ENCODE assay signal across 22 cellular contexts in genomic region chr9:131888923-131889322, GRCh38.
"Had no signal": no experiment of that assay in that cellular context is flagged by ENCODE, and none has a peak within 500 bp of the region (broad histone marks: within the 10 kb centered on the region; RNA-seq: fewer than 3 reads in every experiment).

No MANE protein-coding gene starts in this region.

- H3K27me3 Mint-ChIP-seq: activated CD4-positive, alpha-beta memory T cell treated with anti-CD3 and anti-CD28 coated beads, Interleukin-2, amount 10 ng/mL, durations not matched to agents 7 days and 5 days; activated naive CD8-positive, alpha-beta T cell treated with anti-CD3 and anti-CD28 coated beads, Interleukin-2, amount 50 U/mL, for 24 hours; central memory CD8-positive, alpha-beta T cell; naive thymus-derived CD4-positive, alpha-beta T cell; progenitor cell of endocrine pancreas had no signal

- H3K4me3 ChIP-seq: body of pancreas, hepatocyte, lower lobe of right lung, upper lobe of left lung had no signal

- H3K4me1 ChIP-seq: body of pancreas had no signal

- H3K4me1 Mint-ChIP-seq: activated naive CD8-positive, alpha-beta T cell treated with anti-CD3 and anti-CD28 coated beads, Interleukin-2, amount 50 U/mL, for 24 hours; central memory CD8-positive, alpha-beta T cell had no signal

- H3K4me3 Mint-ChIP-seq: activated CD4-positive, alpha-beta memory T cell treated with anti-CD3 and anti-CD28 coated beads, Interleukin-2, amount 10 ng/mL, durations not matched to agents 7 days and 5 days; activated naive CD8-positive, alpha-beta T cell treated with anti-CD3 and anti-CD28 coated beads, Interleukin-2, amount 50 U/mL, for 24 hours; activated T-cell treated with anti-CD3 and anti-CD28 coated beads, Interleukin-2, amount 50 U/mL, for 72 hours; central memory CD8-positive, alpha-beta T cell; naive thymus-derived CD4-positive, alpha-beta T cell; T-helper 1 cell treated with Interleukin-12 subunit alpha and Interleukin-12 subunit beta and Interleukin-4 antibody, amounts not matched to agents 30 μg/mL and 1 μg/mL, for 36 hours had no signal

- H3K9me3 ChIP-seq: body of pancreas, lower lobe of right lung, upper lobe of left lung had no signal

- H3K9me3 Mint-ChIP-seq: activated CD4-positive, alpha-beta memory T cell treated with anti-CD3 and anti-CD28 coated beads, Interleukin-2, amount 10 ng/mL, durations not matched to agents 7 days and 5 days; activated naive CD8-positive, alpha-beta T cell treated with anti-CD3 and anti-CD28 coated beads, Interleukin-2, amount 50 U/mL, for 24 hours; activated T-cell treated with anti-CD3 and anti-CD28 coated beads, Interleukin-2, amount 50 U/mL, for 72 hours; central memory CD8-positive, alpha-beta T cell; naive thymus-derived CD4-positive, alpha-beta T cell; T-helper 1 cell treated with Interleukin-12 subunit alpha and Interleukin-12 subunit beta and Interleukin-4 antibody, amounts not matched to agents 30 μg/mL and 1 μg/mL, for 36 hours had no signal

- H3K27me3 ChIP-seq: body of pancreas, hepatocyte, upper lobe of left lung had no signal

- H3K27ac ChIP-seq: body of pancreas, hepatocyte, lower lobe of right lung had no signal

- H3K27ac Mint-ChIP-seq: activated CD4-positive, alpha-beta memory T cell treated with anti-CD3 and anti-CD28 coated beads, Interleukin-2, amount 10 ng/mL, durations not matched to agents 7 days and 5 days; activated naive CD8-positive, alpha-beta T cell treated with anti-CD3 and anti-CD28 coated beads, Interleukin-2, amount 50 U/mL, for 24 hours; activated T-cell treated with anti-CD3 and anti-CD28 coated beads, Interleukin-2, amount 50 U/mL, for 72 hours; naive thymus-derived CD4-positive, alpha-beta T cell; progenitor cell of endocrine pancreas; T-helper 1 cell treated with Interleukin-12 subunit alpha and Interleukin-12 subunit beta and Interleukin-4 antibody, amounts not matched to agents 30 μg/mL and 1 μg/mL, for 36 hours had no signal

- DNase-seq: activated CD4-positive, alpha-beta memory T cell treated with anti-CD3 and anti-CD28 coated beads, Interleukin-2, amount 10 ng/mL, durations not matched to agents 7 days and 5 days; activated CD4-positive, alpha-beta T cell treated with anti-CD3 and anti-CD28 coated beads for 48 hours; activated gamma-delta T cell; activated naive CD4-positive, alpha-beta T cell treated with anti-CD3 and anti-CD28 coated beads, Interleukin-2, amount 50 U/mL, for 16 hours; activated naive CD8-positive, alpha-beta T cell treated with anti-CD3 and anti-CD28 coated beads, Interleukin-2, amount 50 U/mL, for 24 hours; activated T-cell treated with anti-CD3 and anti-CD28 coated beads, Interleukin-2, amount 50 U/mL, for 72 hours; anterior cingulate cortex; body of pancreas; effector memory CD4-positive, alpha-beta T cell; foreskin melanocyte; left colon; lower lobe of right lung; naive thymus-derived CD4-positive, alpha-beta T cell; retina; stimulated activated CD4-positive, alpha-beta T cell treated with anti-CD3 and anti-CD28 coated beads, Interleukin-4, amount 100 ng/mL, for 24 hours; stimulated activated naive CD8-positive, alpha-beta T cell treated with anti-CD3 and anti-CD28 coated beads, Interleukin-15, Interleukin-2, amounts not matched to agents 100 U/mL and 50 U/mL, for 24 hours; upper lobe of left lung had no signal

- ATAC-seq: activated naive CD8-positive, alpha-beta T cell treated with anti-CD3 and anti-CD28 coated beads, Interleukin-2, amount 50 U/mL, for 24 hours; activated T-cell treated with anti-CD3 and anti-CD28 coated beads, Interleukin-2, amount 50 U/mL, for 72 hours; body of pancreas; esophagus mucosa; left colon; lower lobe of right lung; naive thymus-derived CD4-positive, alpha-beta T cell; stimulated activated naive CD8-positive, alpha-beta T cell treated with anti-CD3 and anti-CD28 coated beads, Interleukin-15, Interleukin-2, amounts not matched to agents 100 U/mL and 50 U/mL, for 24 hours had no signal
